18 cellular contexts compared by ENCODE assay signal in the genomic region with DNA sequence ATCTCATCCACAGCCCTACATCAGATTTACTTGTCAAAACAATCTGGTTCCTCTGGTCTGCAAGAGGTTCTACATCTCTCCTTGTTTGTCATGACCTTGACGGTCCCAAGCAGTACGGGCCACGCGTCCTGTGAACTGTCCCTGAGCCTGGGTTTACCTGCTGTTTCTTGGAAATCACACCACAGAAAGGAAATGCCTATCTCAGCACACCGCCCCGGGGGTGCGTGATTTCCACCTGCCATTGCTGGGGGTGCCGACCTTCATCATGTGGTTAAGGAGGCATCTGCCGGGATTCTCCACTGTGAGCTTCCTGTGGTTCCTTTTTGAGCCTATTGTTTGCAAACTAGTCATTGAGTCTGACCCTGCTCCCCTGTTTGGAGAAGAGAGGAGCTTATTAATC.
"Had no signal": no experiment of that assay in that cellular context is flagged by ENCODE, and none has a peak within 500 bp of the region (broad histone marks: within the 10 kb centered on the region; RNA-seq: fewer than 3 reads in every experiment).

No MANE protein-coding gene starts in this region.

- H3K4me2 ChIP-seq: hepatocyte had no signal

- H3K4me1 Mint-ChIP-seq: naive thymus-derived CD8-positive, alpha-beta T cell; stimulated activated effector memory CD8-positive, alpha-beta T cell treated with anti-CD3 and anti-CD28 coated beads, Interleukin-12 subunit alpha, Interleukin-12 subunit beta, amount 100 ng/mL, for 72 hours had no signal

- H3K4me3 Mint-ChIP-seq: naive thymus-derived CD8-positive, alpha-beta T cell; stimulated activated effector memory CD8-positive, alpha-beta T cell treated with anti-CD3 and anti-CD28 coated beads, Interleukin-12 subunit alpha, Interleukin-12 subunit beta, amount 100 ng/mL, for 72 hours; type B pancreatic cell had no signal

- H3K27ac Mint-ChIP-seq: naive thymus-derived CD8-positive, alpha-beta T cell; stimulated activated effector memory CD8-positive, alpha-beta T cell treated with anti-CD3 and anti-CD28 coated beads, Interleukin-12 subunit alpha, Interleukin-12 subunit beta, amount 100 ng/mL, for 72 hours; type B pancreatic cell had no signal

- H3K27ac ChIP-seq: foreskin keratinocyte, hepatocyte, right atrium auricular region, suprapubic skin, thyroid gland, uterus had no signal

- H3K9me3 Mint-ChIP-seq: stimulated activated effector memory CD8-positive, alpha-beta T cell treated with anti-CD3 and anti-CD28 coated beads, Interleukin-12 subunit alpha, Interleukin-12 subunit beta, amount 100 ng/mL, for 72 hours; type B pancreatic cell had no signal

- H2AFZ ChIP-seq: hepatocyte had no signal

- DNase-seq: erythroblast; foreskin keratinocyte; left colon; left ventricle myocardium superior; mesenchymal stem cell; naive thymus-derived CD8-positive, alpha-beta T cell; small intestine; stimulated activated CD4-positive, alpha-beta T cell treated with anti-CD3 and anti-CD28 coated beads, Interleukin-2, amount 100 ng/mL, for 48 hours; stimulated activated CD8-positive, alpha-beta memory T cell treated with anti-CD3 and anti-CD28 coated beads, Interleukin-4, amount 100 ng/mL, for 48 hours; stimulated activated naive CD8-positive, alpha-beta T cell treated with anti-CD3 and anti-CD28 coated beads, Interleukin-15, Interleukin-2, amounts not matched to agents 100 U/mL and 50 U/mL, for 24 hours; thyroid gland; uterus had no signal

- H3K27me3 ChIP-seq: foreskin keratinocyte, hepatocyte, right atrium auricular region, thyroid gland, uterus had no signal

- H3K79me2 ChIP-seq: hepatocyte had no signal

- H3K4me3 ChIP-seq: hepatocyte, lung, right atrium auricular region, suprapubic skin, thyroid gland, uterus had no signal

- ATAC-seq: foreskin keratinocyte; left colon; left ventricle myocardium superior; naive thymus-derived CD8-positive, alpha-beta T cell; stimulated activated effector memory CD8-positive, alpha-beta T cell treated with anti-CD3 and anti-CD28 coated beads, Interleukin-12 subunit alpha, Interleukin-12 subunit beta, amount 100 ng/mL, for 72 hours; stimulated activated naive CD8-positive, alpha-beta T cell treated with anti-CD3 and anti-CD28 coated beads, Interleukin-15, Interleukin-2, amounts not matched to agents 100 U/mL and 50 U/mL, for 24 hours had no signal

- H3K36me3 ChIP-seq: right atrium auricular region, suprapubic skin, thyroid gland, uterus had no signal

- H3K9me3 ChIP-seq: right atrium auricular region, suprapubic skin, thyroid gland, uterus had no signal

- H3K36me3 Mint-ChIP-seq: naive thymus-derived CD8-positive, alpha-beta T cell; stimulated activated effector memory CD8-positive, alpha-beta T cell treated with anti-CD3 and anti-CD28 coated beads, Interleukin-12 subunit alpha, Interleukin-12 subunit beta, amount 100 ng/mL, for 72 hours; type B pancreatic cell had no signal

- H3K4me1 ChIP-seq: foreskin keratinocyte, right atrium auricular region, suprapubic skin, thyroid gland, uterus had no signal
